In genomic region chr2:123958011-123958410, GRCh38 we compare ENCODE assay signal across 33 cellular contexts.
"Had no signal": no experiment of that assay in that cellular context is flagged by ENCODE, and none has a peak within 500 bp of the region (broad histone marks: within the 10 kb centered on the region; RNA-seq: fewer than 3 reads in every experiment).

No MANE protein-coding gene starts in this region.

- ATAC-seq: activated CD8-positive, alpha-beta T cell treated with anti-CD3 and anti-CD28 coated beads for 36 hours; activated T-cell treated with anti-CD3 and anti-CD28 coated beads, Interleukin-2, amount 50 U/mL, for 4 hours; activated T-helper 17 cell treated with anti-CD3 and anti-CD28 coated beads, Interleukin-2, amount 50 U/mL, for 72 hours; left colon; naive thymus-derived CD4-positive, alpha-beta T cell; pancreas; stimulated activated effector memory CD8-positive, alpha-beta T cell treated with anti-CD3 and anti-CD28 coated beads, Interleukin-12 subunit alpha, Interleukin-12 subunit beta, amount 100 ng/mL, for 72 hours had no signal

- H3K4me3 ChIP-seq: pancreas, prostate gland, sigmoid colon, vagina had no signal

- H3K4me3 Mint-ChIP-seq: activated B cell treated with CpG ODN at 0.5 μM for 24 hours; activated CD8-positive, alpha-beta T cell treated with anti-CD3 and anti-CD28 coated beads for 36 hours; activated T-cell treated with anti-CD3 and anti-CD28 coated beads, Interleukin-2, amount 50 U/mL, for 4 hours; activated T-helper 17 cell treated with anti-CD3 and anti-CD28 coated beads, Interleukin-2, amount 50 U/mL, for 72 hours; central memory CD8-positive, alpha-beta T cell; immature natural killer cell; memory B cell; naive thymus-derived CD4-positive, alpha-beta T cell; stimulated activated effector memory CD8-positive, alpha-beta T cell treated with anti-CD3 and anti-CD28 coated beads, Interleukin-12 subunit alpha, Interleukin-12 subunit beta, amount 100 ng/mL, for 72 hours; stimulated activated naive CD8-positive, alpha-beta T cell treated with anti-CD3 and anti-CD28 coated beads, Interleukin-15, Interleukin-2, amounts not matched to agents 100 ng/mL and 50 ng/mL, for 24 hours; type B pancreatic cell had no signal

- H3K27me3 ChIP-seq: pancreas, sigmoid colon, vagina had no signal

- H3K36me3 ChIP-seq: pancreas, prostate gland, sigmoid colon, vagina had no signal

- H3K4me1 Mint-ChIP-seq: activated B cell treated with CpG ODN at 0.5 μM for 24 hours; activated T-helper 17 cell treated with anti-CD3 and anti-CD28 coated beads, Interleukin-2, amount 50 U/mL, for 72 hours; central memory CD8-positive, alpha-beta T cell; immature natural killer cell; memory B cell; naive thymus-derived CD4-positive, alpha-beta T cell; stimulated activated effector memory CD8-positive, alpha-beta T cell treated with anti-CD3 and anti-CD28 coated beads, Interleukin-12 subunit alpha, Interleukin-12 subunit beta, amount 100 ng/mL, for 72 hours had no signal

- FAIRE-seq: colon, endometrium, kidney, pancreas, small intestine had no signal

- H3K27me3 Mint-ChIP-seq: activated B cell treated with CpG ODN at 0.5 μM for 24 hours; activated CD8-positive, alpha-beta T cell treated with anti-CD3 and anti-CD28 coated beads for 36 hours; activated T-helper 17 cell treated with anti-CD3 and anti-CD28 coated beads, Interleukin-2, amount 50 U/mL, for 72 hours; central memory CD8-positive, alpha-beta T cell; memory B cell; naive thymus-derived CD4-positive, alpha-beta T cell; stimulated activated naive CD8-positive, alpha-beta T cell treated with anti-CD3 and anti-CD28 coated beads, Interleukin-15, Interleukin-2, amounts not matched to agents 100 ng/mL and 50 ng/mL, for 24 hours; type B pancreatic cell had no signal

- H3K4me1 ChIP-seq: pancreas, prostate gland, sigmoid colon, vagina had no signal

- DNase-seq: activated B cell treated with CpG ODN at 0.5 μM for 24 hours; activated CD4-positive, alpha-beta T cell treated with anti-CD3 and anti-CD28 coated beads, Interleukin-2, amount 50 U/mL, for 1 hour; activated CD8-positive, alpha-beta T cell treated with anti-CD3 and anti-CD28 coated beads for 36 hours; activated gamma-delta T cell treated with Interleukin-2 at 50 U/mL for 16 hours; activated naive CD4-positive, alpha-beta T cell treated with anti-CD3 and anti-CD28 coated beads, Interleukin-2, amount 50 U/mL, for 16 hours; activated T-cell treated with anti-CD3 and anti-CD28 coated beads, Interleukin-2, amount 50 U/mL, for 4 hours; amniotic stem cell; dermis blood vessel endothelial cell; effector CD8-positive, alpha-beta T cell; head of caudate nucleus; hippocampal formation; immature natural killer cell; kidney; left colon; midbrain; naive thymus-derived CD4-positive, alpha-beta T cell; pancreas; retina; sigmoid colon; small intestine; stimulated activated CD4-positive, alpha-beta T cell treated with anti-CD3 and anti-CD28 coated beads, Interleukin-4, amount 100 ng/mL, for 24 hours; substantia nigra; T-helper 2 cell had no signal

- H3K36me3 Mint-ChIP-seq: immature natural killer cell; memory B cell; naive thymus-derived CD4-positive, alpha-beta T cell; stimulated activated effector memory CD8-positive, alpha-beta T cell treated with anti-CD3 and anti-CD28 coated beads, Interleukin-12 subunit alpha, Interleukin-12 subunit beta, amount 100 ng/mL, for 72 hours; type B pancreatic cell had no signal

- H3K27ac ChIP-seq: pancreas, prostate gland, sigmoid colon, vagina had no signal

- H3K9me3 ChIP-seq: pancreas, prostate gland, vagina had no signal

- H3K27ac Mint-ChIP-seq: activated B cell treated with CpG ODN at 0.5 μM for 24 hours; activated CD8-positive, alpha-beta T cell treated with anti-CD3 and anti-CD28 coated beads for 36 hours; activated T-helper 17 cell treated with anti-CD3 and anti-CD28 coated beads, Interleukin-2, amount 50 U/mL, for 72 hours; immature natural killer cell; memory B cell; naive thymus-derived CD4-positive, alpha-beta T cell; stimulated activated effector memory CD8-positive, alpha-beta T cell treated with anti-CD3 and anti-CD28 coated beads, Interleukin-12 subunit alpha, Interleukin-12 subunit beta, amount 100 ng/mL, for 72 hours; stimulated activated naive CD8-positive, alpha-beta T cell treated with anti-CD3 and anti-CD28 coated beads, Interleukin-15, Interleukin-2, amounts not matched to agents 100 ng/mL and 50 ng/mL, for 24 hours; type B pancreatic cell had no signal
